ENCODE assay signal across 24 cellular contexts in the genomic region with DNA sequence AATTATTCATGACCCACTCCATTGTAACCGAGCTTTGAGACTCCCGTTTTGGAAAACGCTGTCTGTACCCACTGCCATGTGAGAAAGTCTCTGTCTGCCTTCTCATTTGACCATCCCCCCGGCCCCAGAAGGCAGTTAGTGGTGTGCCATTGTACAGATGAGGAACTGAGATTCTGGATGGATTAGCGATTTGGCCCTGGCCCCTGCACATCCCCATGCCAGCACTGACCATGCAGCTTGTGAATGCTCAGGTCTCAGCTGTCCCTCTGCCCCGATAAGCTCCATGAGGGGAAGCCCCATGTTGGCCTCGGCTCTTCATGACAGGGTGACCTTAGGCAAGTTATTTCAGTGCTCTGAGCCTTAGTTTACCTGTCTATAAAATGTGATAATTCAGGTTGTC.
DNase-seq lines count a peak whose midpoint lies in the region; ATAC-seq, FAIRE-seq and TF ChIP-seq lines count a peak whose summit lies in the region.
"Had no signal": no experiment of that assay in that cellular context is flagged by ENCODE, and none has a peak within 500 bp of the region (broad histone marks: within the 10 kb centered on the region; RNA-seq: fewer than 3 reads in every experiment).

No MANE protein-coding gene starts in this region.

- H3K27me3 Mint-ChIP-seq in activated CD4-positive, alpha-beta T cell treated with anti-CD3 and anti-CD28 coated beads, Interleukin-2, amount 10 ng/mL, durations not matched to agents 7 days and 5 days: peaks cover 12% of the 10 kb centered on the region
- peaks cover 7% of the 10 kb centered on the region for H3K27me3 Mint-ChIP-seq in activated CD4-positive, alpha-beta T cell treated with anti-CD3 and anti-CD28 coated beads for 36 hours

- no peak for TF ChIP-seq CTCF in Panc1 (IDR thresholded peaks at IDR 0.05)

- no peaks in the 10 kb centered on the region for H3K36me3 ChIP-seq in Panc1 (ENCODE audit: control insufficient read depth, insufficient read depth, low read length)
- H3K36me3 ChIP-seq: heart right ventricle, Peyer's patch, SJSA1 had no signal

- no peak for FAIRE-seq in GM12891 (lab: Jason Lieb, UNC)

- peak overlapping the region; percentile 9 for H3K4me3 Mint-ChIP-seq in activated CD4-positive, alpha-beta T cell treated with anti-CD3 and anti-CD28 coated beads, Interleukin-2, amount 10 ng/mL, durations not matched to agents 7 days and 5 days
- no peak overlapping the region for H3K4me3 Mint-ChIP-seq in activated CD4-positive, alpha-beta T cell treated with anti-CD3 and anti-CD28 coated beads for 36 hours
- H3K4me3 Mint-ChIP-seq: memory B cell had no signal

- peaks cover 9% of the 10 kb centered on the region; the same call in 1 of the 2 replicates for H3K9me3 ChIP-seq in Panc1 (ENCODE audit: control insufficient read depth, insufficient read depth, low read depth, low read length)
- H3K9me3 ChIP-seq: body of pancreas, Peyer's patch, SJSA1 had no signal

- intact Hi-C loops in activated CD4-positive, alpha-beta T cell treated with anti-CD3 and anti-CD28 coated beads for 36 hours (cut with DNase I, micrococcal nuclease): no loop called here
- intact Hi-C loops in Panc1 (cut with micrococcal nuclease; ENCODE audit: unreplicated experiment): no loop called here

- H3K4me1 Mint-ChIP-seq in activated CD4-positive, alpha-beta T cell treated with anti-CD3 and anti-CD28 coated beads, Interleukin-2, amount 10 ng/mL, durations not matched to agents 7 days and 5 days: peaks cover 47% of the 10 kb centered on the region
- H3K4me1 Mint-ChIP-seq in activated CD4-positive, alpha-beta T cell treated with anti-CD3 and anti-CD28 coated beads for 36 hours: peaks cover 16% of the 10 kb centered on the region

- peak; percentile 13 for DNase-seq in activated CD4-positive, alpha-beta T cell treated with anti-CD3 and anti-CD28 coated beads, Interleukin-2, amount 10 ng/mL, durations not matched to agents 7 days and 5 days
- DNase-seq in activated CD4-positive, alpha-beta T cell treated with anti-CD3 and anti-CD28 coated beads for 36 hours: no peak
- DNase-seq in GM12891 (ENCODE audit: insufficient read length, low spot score) (no peak), Panc1 (ENCODE audit: low read depth, low spot score) (no peak), mesenteric fat pad (ENCODE audit: low spot score) (peak; percentile 59), NCI-H2107 (lab: John Stamatoyannopoulos, UW) (no peak)
- DNase-seq: COR-L47; DMS79; effector CD8-positive, alpha-beta T cell; foreskin keratinocyte; heart right ventricle; IMR-90; NCI-H2081; NCI-H82; occipital lobe; Peyer's patch; stimulated activated CD8-positive, alpha-beta memory T cell treated with anti-CD3 and anti-CD28 coated beads, Interleukin-4, amount 100 ng/mL, for 48 hours; trophoblast cell had no signal

- H3K4me1 ChIP-seq in Panc1 (ENCODE audit: control insufficient read depth, insufficient read depth, low read length): peaks cover 20% of the 10 kb centered on the region
- H3K4me1 ChIP-seq: body of pancreas, foreskin keratinocyte, Peyer's patch, SJSA1 had no signal

- no TSS peak for BruUV-seq in Panc1 (replicated peaks; lab: Mats Ljungman, UMichigan)

- H3K9me3 Mint-ChIP-seq in activated CD4-positive, alpha-beta T cell treated with anti-CD3 and anti-CD28 coated beads, Interleukin-2, amount 10 ng/mL, durations not matched to agents 7 days and 5 days: peaks cover 9% of the 10 kb centered on the region
- H3K9me3 Mint-ChIP-seq in activated CD4-positive, alpha-beta T cell treated with anti-CD3 and anti-CD28 coated beads for 36 hours (ENCODE audit: low read depth): peaks cover 7% of the 10 kb centered on the region

- no peak for ATAC-seq in activated CD4-positive, alpha-beta T cell treated with anti-CD3 and anti-CD28 coated beads for 36 hours
- ATAC-seq in Panc1 (no peak), HG02884 (IDR thresholded peaks at IDR 0.05; ENCODE audit: unreplicated experiment) (no peak), GM19324 (IDR thresholded peaks at IDR 0.05; ENCODE audit: low FRiP score, unreplicated experiment) (no peak)
- ATAC-seq: body of pancreas, foreskin keratinocyte, HCT116 had no signal

- no peaks in the 10 kb centered on the region for H3K27me3 ChIP-seq in Panc1 (ENCODE audit: control insufficient read depth, insufficient read depth, low read length)
- H3K27me3 ChIP-seq: body of pancreas, heart right ventricle, Peyer's patch, SJSA1 had no signal

- H3K27ac Mint-ChIP-seq in activated CD4-positive, alpha-beta T cell treated with anti-CD3 and anti-CD28 coated beads, Interleukin-2, amount 10 ng/mL, durations not matched to agents 7 days and 5 days: peak overlapping the region; percentile 86
- no peak overlapping the region for H3K27ac Mint-ChIP-seq in activated CD4-positive, alpha-beta T cell treated with anti-CD3 and anti-CD28 coated beads for 36 hours
- H3K27ac Mint-ChIP-seq: memory B cell had no signal

- no peak for TF ChIP-seq POLR2A in GM12891 (IDR thresholded peaks at IDR 0.05; ENCODE audit: low read depth, low read length)

- POLR2A ChIA-PET in activated CD4-positive, alpha-beta T cell treated with anti-CD3 and anti-CD28 coated beads, Interleukin-2, amount 10 ng/mL, durations not matched to agents 7 days and 5 days (lab: Charles Lee): no interaction called here
- POLR2A ChIA-PET in activated CD4-positive, alpha-beta T cell treated with anti-CD3 and anti-CD28 coated beads for 36 hours (lab: Charles Lee): interaction anchor here (0.6 kb wide), 1 partner anchor 1925 kb away, joined by 4 read pairs; no protein-coding TSS in a partner anchor
- POLR2A ChIA-PET in Panc1 (lab: Charles Lee): no interaction called here

- H3K27ac ChIP-seq in Panc1 (ENCODE audit: low read length): peak overlapping the region; percentile 74
- H3K27ac ChIP-seq: body of pancreas, foreskin keratinocyte, heart right ventricle, Peyer's patch, SJSA1 had no signal

- H3K4me3 ChIP-seq in Panc1 (ENCODE audit: low read depth in 2 of 2, low read length in 2 of 2): no peak overlapping the region
- H3K4me3 ChIP-seq: body of pancreas, heart right ventricle, Peyer's patch, SJSA1 had no signal

- peaks cover 11% of the 10 kb centered on the region for H3K36me3 Mint-ChIP-seq in activated CD4-positive, alpha-beta T cell treated with anti-CD3 and anti-CD28 coated beads, Interleukin-2, amount 10 ng/mL, durations not matched to agents 7 days and 5 days (ENCODE audit: low read depth)
- peaks cover 2% of the 10 kb centered on the region for H3K36me3 Mint-ChIP-seq in activated CD4-positive, alpha-beta T cell treated with anti-CD3 and anti-CD28 coated beads for 36 hours (ENCODE audit: low read depth)

- CTCF ChIA-PET in activated CD4-positive, alpha-beta T cell treated with anti-CD3 and anti-CD28 coated beads, Interleukin-2, amount 10 ng/mL, durations not matched to agents 7 days and 5 days (lab: Charles Lee): interaction anchor here (0.6 to 1.7 kb wide), 4 partner anchors 9 to 1609 kb away, joined by 3 to 8 read pairs (median 4); no protein-coding TSS in a partner anchor
- CTCF ChIA-PET in activated CD4-positive, alpha-beta T cell treated with anti-CD3 and anti-CD28 coated beads for 36 hours (lab: Charles Lee): interaction anchor here (0.8 to 1.8 kb wide), 5 partner anchors 9 to 89 kb away, joined by 3 to 10 read pairs (median 3); no protein-coding TSS in a partner anchor
- CTCF ChIA-PET in Panc1 (lab: Charles Lee): interaction anchor here (0.6 kb wide), 1 partner anchor 327 kb away, joined by 3 read pairs; no protein-coding TSS in a partner anchor

- in situ Hi-C loops in Panc1 (cut with HindIII; ENCODE audit: low pct_unique_long_range_greater_than_20kb, low sequenced_read_pairs): no loop called here

TF ChIP-seq in GM12891, 5 proteins besides CTCF, POLR2A, EP300 and RAD21:
- TF ChIP-seq SPI1 (IDR thresholded peaks at IDR 0.05; ENCODE audit: low read depth, low read length) (peak; percentile 74), POU2F2 (IDR thresholded peaks at IDR 0.05; ENCODE audit: low read depth, low read length) (no peak)

Comparison
In these comparisons a context has a peak if more than half of its experiments do, and no peak if none do; other contexts are left out.
1. DNase-seq: peak in activated CD4-positive, alpha-beta T cell treated with anti-CD3 and anti-CD28 coated beads, Interleukin-2, amount 10 ng/mL, durations not matched to agents 7 days and 5 days (single experiment) and mesenteric fat pad (single experiment); none in activated CD4-positive, alpha-beta T cell treated with anti-CD3 and anti-CD28 coated beads for 36 hours (single experiment), GM12891 (single experiment), Panc1 (single experiment) and NCI-H2107 (single experiment).